ENCODE assay signal across 14 cellular contexts in genomic region chr12:76781321-76781720, GRCh38.
"Had no signal": no experiment of that assay in that cellular context is flagged by ENCODE, and none has a peak within 500 bp of the region (broad histone marks: within the 10 kb centered on the region; RNA-seq: fewer than 3 reads in every experiment).

No MANE protein-coding gene starts in this region.

- H3K36me3 ChIP-seq: colonic mucosa, esophagus squamous epithelium, pancreas, WERI-Rb-1 had no signal

- DNase-seq: activated CD4-positive, alpha-beta memory T cell treated with anti-CD3 and anti-CD28 coated beads for 36 hours; activated CD4-positive, alpha-beta T cell treated with anti-CD3 and anti-CD28 coated beads for 36 hours; activated CD8-positive, alpha-beta memory T cell treated with anti-CD3 and anti-CD28 coated beads, Interleukin-2, amount 10 ng/mL, durations not matched to agents 7 days and 5 days; activated naive CD4-positive, alpha-beta T cell treated with anti-CD3 and anti-CD28 coated beads for 36 hours; activated T-cell treated with anti-CD3 and anti-CD28 coated beads, Interleukin-2, amount 50 U/mL, for 1 hour; colonic mucosa; esophagus squamous epithelium; glutamatergic neuron; hypothalamus; immature natural killer cell; pancreas; stimulated activated CD4-positive, alpha-beta T cell treated with anti-CD3 and anti-CD28 coated beads, Interleukin-1b, Interleukin-23, amount 100 ng/mL, for 48 hours; T-helper 9 cell; WERI-Rb-1 had no signal

- H3K27ac ChIP-seq: colonic mucosa, esophagus squamous epithelium, pancreas, WERI-Rb-1 had no signal

- H3K4me1 ChIP-seq: colonic mucosa had no signal

- H3K9me3 ChIP-seq: colonic mucosa, esophagus squamous epithelium, pancreas had no signal

- ATAC-seq: activated CD4-positive, alpha-beta T cell treated with anti-CD3 and anti-CD28 coated beads for 36 hours; activated CD8-positive, alpha-beta memory T cell treated with anti-CD3 and anti-CD28 coated beads, Interleukin-2, amount 10 ng/mL, durations not matched to agents 7 days and 5 days; pancreas had no signal

- H3K4me3 ChIP-seq: colonic mucosa, esophagus squamous epithelium, pancreas had no signal

- H3K27me3 ChIP-seq: colonic mucosa, esophagus squamous epithelium, pancreas had no signal
